In the genomic region with DNA sequence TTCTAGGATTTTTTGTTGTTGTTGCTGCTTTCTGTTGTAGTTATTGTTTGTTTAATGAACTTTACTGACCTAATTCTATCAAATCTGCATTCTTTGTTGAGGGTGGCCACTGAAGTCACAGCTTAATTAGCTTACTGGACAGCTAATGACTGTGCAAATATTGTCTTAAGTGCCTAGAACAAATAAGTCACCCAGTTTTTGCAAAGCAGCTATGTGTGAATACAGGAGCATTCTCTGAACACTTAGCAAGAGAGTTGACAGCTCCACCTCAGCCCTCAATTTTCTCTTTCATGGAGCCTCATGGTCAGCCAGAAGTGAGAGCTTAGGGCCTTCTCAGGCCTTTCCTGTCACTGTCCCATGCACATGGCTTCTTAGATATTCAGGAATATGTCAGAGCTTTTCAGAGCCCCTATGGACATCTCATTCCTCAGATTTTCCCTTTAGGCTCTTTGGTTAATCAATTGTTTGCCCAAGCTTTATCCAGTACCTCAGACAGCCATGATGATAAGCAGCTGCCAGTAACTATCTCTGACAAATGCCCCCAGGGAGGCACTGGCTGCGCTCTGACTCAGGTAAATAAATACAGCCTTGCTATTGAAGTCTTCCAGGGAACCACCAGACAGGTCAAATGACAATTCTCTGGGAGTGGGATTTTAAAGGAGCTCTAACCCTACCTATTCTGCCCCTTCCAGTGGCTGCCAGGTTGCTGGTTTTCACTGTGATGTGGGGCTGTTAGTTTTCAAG, we compare ENCODE assay signal across 1 cellular context.
TF ChIP-seq lines count a peak whose summit lies in the region.

No MANE protein-coding gene starts in this region.

TF ChIP-seq in GM23338, 12 proteins besides CTCF, POLR2A, EP300 and RAD21 (continued from another document):
- TF ChIP-seq, protein P1, sequence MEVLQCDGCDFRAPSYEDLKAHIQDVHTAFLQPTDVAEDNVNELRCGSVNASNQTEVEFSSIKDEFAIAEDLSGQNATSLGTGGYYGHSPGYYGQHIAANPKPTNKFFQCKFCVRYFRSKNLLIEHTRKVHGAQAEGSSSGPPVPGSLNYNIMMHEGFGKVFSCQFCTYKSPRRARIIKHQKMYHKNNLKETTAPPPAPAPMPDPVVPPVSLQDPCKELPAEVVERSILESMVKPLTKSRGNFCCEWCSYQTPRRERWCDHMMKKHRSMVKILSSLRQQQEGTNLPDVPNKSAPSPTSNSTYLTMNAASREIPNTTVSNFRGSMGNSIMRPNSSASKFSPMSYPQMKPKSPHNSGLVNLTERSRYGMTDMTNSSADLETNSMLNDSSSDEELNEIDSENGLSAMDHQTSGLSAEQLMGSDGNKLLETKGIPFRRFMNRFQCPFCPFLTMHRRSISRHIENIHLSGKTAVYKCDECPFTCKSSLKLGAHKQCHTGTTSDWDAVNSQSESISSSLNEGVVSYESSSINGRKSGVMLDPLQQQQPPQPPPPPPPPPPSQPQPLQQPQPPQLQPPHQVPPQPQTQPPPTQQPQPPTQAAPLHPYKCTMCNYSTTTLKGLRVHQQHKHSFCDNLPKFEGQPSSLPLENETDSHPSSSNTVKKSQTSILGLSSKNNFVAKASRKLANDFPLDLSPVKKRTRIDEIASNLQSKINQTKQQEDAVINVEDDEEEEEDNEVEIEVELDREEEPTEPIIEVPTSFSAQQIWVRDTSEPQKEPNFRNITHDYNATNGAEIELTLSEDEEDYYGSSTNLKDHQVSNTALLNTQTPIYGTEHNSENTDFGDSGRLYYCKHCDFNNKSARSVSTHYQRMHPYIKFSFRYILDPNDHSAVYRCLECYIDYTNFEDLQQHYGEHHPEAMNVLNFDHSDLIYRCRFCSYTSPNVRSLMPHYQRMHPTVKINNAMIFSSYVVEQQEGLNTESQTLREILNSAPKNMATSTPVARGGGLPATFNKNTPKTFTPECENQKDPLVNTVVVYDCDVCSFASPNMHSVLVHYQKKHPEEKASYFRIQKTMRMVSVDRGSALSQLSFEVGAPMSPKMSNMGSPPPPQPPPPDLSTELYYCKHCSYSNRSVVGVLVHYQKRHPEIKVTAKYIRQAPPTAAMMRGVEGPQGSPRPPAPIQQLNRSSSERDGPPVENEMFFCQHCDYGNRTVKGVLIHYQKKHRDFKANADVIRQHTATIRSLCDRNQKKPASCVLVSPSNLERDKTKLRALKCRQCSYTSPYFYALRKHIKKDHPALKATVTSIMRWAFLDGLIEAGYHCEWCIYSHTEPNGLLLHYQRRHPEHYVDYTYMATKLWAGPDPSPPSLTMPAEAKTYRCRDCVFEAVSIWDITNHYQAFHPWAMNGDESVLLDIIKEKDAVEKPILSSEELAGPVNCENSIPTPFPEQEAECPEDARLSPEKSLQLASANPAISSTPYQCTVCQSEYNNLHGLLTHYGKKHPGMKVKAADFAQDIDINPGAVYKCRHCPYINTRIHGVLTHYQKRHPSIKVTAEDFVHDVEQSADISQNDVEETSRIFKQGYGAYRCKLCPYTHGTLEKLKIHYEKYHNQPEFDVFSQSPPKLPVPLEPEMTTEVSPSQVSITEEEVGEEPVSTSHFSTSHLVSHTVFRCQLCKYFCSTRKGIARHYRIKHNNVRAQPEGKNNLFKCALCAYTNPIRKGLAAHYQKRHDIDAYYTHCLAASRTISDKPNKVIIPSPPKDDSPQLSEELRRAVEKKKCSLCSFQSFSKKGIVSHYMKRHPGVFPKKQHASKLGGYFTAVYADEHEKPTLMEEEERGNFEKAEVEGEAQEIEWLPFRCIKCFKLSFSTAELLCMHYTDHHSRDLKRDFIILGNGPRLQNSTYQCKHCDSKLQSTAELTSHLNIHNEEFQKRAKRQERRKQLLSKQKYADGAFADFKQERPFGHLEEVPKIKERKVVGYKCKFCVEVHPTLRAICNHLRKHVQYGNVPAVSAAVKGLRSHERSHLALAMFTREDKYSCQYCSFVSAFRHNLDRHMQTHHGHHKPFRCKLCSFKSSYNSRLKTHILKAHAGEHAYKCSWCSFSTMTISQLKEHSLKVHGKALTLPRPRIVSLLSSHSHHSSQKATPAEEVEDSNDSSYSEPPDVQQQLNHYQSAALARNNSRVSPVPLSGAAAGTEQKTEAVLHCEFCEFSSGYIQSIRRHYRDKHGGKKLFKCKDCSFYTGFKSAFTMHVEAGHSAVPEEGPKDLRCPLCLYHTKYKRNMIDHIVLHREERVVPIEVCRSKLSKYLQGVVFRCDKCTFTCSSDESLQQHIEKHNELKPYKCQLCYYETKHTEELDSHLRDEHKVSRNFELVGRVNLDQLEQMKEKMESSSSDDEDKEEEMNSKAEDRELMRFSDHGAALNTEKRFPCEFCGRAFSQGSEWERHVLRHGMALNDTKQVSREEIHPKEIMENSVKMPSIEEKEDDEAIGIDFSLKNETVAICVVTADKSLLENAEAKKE (CRISPR knock-in tag; IDR thresholded peaks at IDR 0.05) = no peak
- TF ChIP-seq, protein P2, sequence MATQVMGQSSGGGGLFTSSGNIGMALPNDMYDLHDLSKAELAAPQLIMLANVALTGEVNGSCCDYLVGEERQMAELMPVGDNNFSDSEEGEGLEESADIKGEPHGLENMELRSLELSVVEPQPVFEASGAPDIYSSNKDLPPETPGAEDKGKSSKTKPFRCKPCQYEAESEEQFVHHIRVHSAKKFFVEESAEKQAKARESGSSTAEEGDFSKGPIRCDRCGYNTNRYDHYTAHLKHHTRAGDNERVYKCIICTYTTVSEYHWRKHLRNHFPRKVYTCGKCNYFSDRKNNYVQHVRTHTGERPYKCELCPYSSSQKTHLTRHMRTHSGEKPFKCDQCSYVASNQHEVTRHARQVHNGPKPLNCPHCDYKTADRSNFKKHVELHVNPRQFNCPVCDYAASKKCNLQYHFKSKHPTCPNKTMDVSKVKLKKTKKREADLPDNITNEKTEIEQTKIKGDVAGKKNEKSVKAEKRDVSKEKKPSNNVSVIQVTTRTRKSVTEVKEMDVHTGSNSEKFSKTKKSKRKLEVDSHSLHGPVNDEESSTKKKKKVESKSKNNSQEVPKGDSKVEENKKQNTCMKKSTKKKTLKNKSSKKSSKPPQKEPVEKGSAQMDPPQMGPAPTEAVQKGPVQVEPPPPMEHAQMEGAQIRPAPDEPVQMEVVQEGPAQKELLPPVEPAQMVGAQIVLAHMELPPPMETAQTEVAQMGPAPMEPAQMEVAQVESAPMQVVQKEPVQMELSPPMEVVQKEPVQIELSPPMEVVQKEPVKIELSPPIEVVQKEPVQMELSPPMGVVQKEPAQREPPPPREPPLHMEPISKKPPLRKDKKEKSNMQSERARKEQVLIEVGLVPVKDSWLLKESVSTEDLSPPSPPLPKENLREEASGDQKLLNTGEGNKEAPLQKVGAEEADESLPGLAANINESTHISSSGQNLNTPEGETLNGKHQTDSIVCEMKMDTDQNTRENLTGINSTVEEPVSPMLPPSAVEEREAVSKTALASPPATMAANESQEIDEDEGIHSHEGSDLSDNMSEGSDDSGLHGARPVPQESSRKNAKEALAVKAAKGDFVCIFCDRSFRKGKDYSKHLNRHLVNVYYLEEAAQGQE (IDR thresholded peaks at IDR 0.05; ENCODE audit: unreplicated experiment) = no peak
- TF ChIP-seq ZNF114 (CRISPR knock-in tag; IDR thresholded peaks at IDR 0.05) (no peak), CREB1 (CRISPR knock-in tag; IDR thresholded peaks at IDR 0.05; ENCODE audit: low read depth) (no peak), NANOG (IDR thresholded peaks at IDR 0.05; ENCODE audit: borderline replicate concordance) (no peak), ZNF331 (CRISPR knock-in tag; IDR thresholded peaks at IDR 0.05; ENCODE audit: low read depth) (no peak), STAT1 (IDR thresholded peaks at IDR 0.05; ENCODE audit: unreplicated experiment) (no peak), POLR2AphosphoS5 (IDR thresholded peaks at IDR 0.05; ENCODE audit: low read depth) (no peak), EZH2phosphoT487 (IDR thresholded peaks at IDR 0.05; ENCODE audit: unreplicated experiment) (no peak), JUNB (IDR thresholded peaks at IDR 0.05; ENCODE audit: unreplicated experiment) (no peak)
